Comparison of ENCODE assay signal across 8 cellular contexts in genomic region chr5:150001660-150002493, GRCh38. TPM values are rescaled to one million over a fixed set of nuclear protein-coding genes. Genes with fewer than 3 reads are reported as not detected.
A peak's percentile ranks its signal among the peaks of the same experiment; 100 is the strongest.
DNase-seq lines count a peak whose midpoint lies in the region; ATAC-seq, FAIRE-seq and TF ChIP-seq lines count a peak whose summit lies in the region.

No MANE protein-coding gene starts in this region.

- H3K4me2 ChIP-seq in OCI-LY7 (ENCODE audit: low read length) = peak overlapping the region; percentile 85
- peak overlapping the region; percentile 87 for H3K4me2 ChIP-seq in fibroblast of lung (ENCODE audit: extremely low read depth, insufficient read depth, low read length)

- H2AFZ ChIP-seq in OCI-LY7 (ENCODE audit: low read length) (no peak overlapping the region), fibroblast of lung (ENCODE audit: low read length) (no peak overlapping the region)

- H3K36me3 ChIP-seq in CD4-positive, alpha-beta memory T cell (ENCODE audit: insufficient read depth, low read length) = peaks cover 23% of the 10 kb centered on the region
- H3K36me3 ChIP-seq in OCI-LY7 (ENCODE audit: insufficient read depth, low read length) = peaks cover 44% of the 10 kb centered on the region
- H3K36me3 ChIP-seq in fibroblast of lung (ENCODE audit: control insufficient read depth, insufficient read depth, low read length) = peaks cover 6% of the 10 kb centered on the region
- no peaks in the 10 kb centered on the region for H3K36me3 ChIP-seq in testis (ENCODE audit: low read depth, missing control alignments)

- DNase-seq in CD4-positive, alpha-beta memory T cell = peak; percentile 62 to 73 (median 66)
- DNase-seq in GM19239 (ENCODE audit: insufficient read length, low spot score) = peak; percentile 59
- DNase-seq in OCI-LY7 (ENCODE audit: low spot score) = peak; percentile 88
- peak; percentile 44 for DNase-seq in activated T-cell treated with anti-CD3 and anti-CD28 coated beads for 48 hours (ENCODE audit: low read depth)
- DNase-seq in fibroblast of lung (ENCODE audit: low read depth in 2 of 2) = peak; percentile 70 to 78
- peak; percentile 31 for DNase-seq in neural crest cell (ENCODE audit: low read depth, low spot score)
- DNase-seq in testis = peak; percentile 48

- POLR2A ChIA-PET in CD4-positive, alpha-beta memory T cell (lab: Charles Lee; ENCODE audit: partially characterized antibody) = interaction anchor here (0.8 to 3.2 kb wide), 3 partner anchors 8 to 42 kb away, joined by 3 to 35 read pairs (median 4); partner anchors contain the start of gene SLC26A2
- POLR2A ChIA-PET in OCI-LY7 (lab: Charles Lee) = interaction anchor here (0.9 to 1.5 kb wide), 3 partner anchors 19 to 27 kb away, joined by 3 to 8 read pairs (median 3); no protein-coding TSS in a partner anchor

- H3K4me1 ChIP-seq in CD4-positive, alpha-beta memory T cell (ENCODE audit: insufficient read depth, low read length) = peaks cover 28% of the 10 kb centered on the region
- peaks cover 27% of the 10 kb centered on the region for H3K4me1 ChIP-seq in OCI-LY7 (ENCODE audit: insufficient read depth, low read length, poor library complexity, severe bottlenecking)
- peaks cover 8% of the 10 kb centered on the region for H3K4me1 ChIP-seq in fibroblast of lung (ENCODE audit: control insufficient read depth, extremely low read depth, insufficient read depth, low read length)
- H3K4me1 ChIP-seq in testis = peaks cover 26% of the 10 kb centered on the region

- TF ChIP-seq POLR2A in testis (IDR thresholded peaks at IDR 0.05) = no peak

- H3K79me2 ChIP-seq in OCI-LY7 (ENCODE audit: insufficient read depth, low read depth, low read length) (peaks cover 44% of the 10 kb centered on the region), fibroblast of lung (ENCODE audit: control insufficient read depth, insufficient read depth, low read length) (peaks cover 56% of the 10 kb centered on the region)

- H4K20me1 ChIP-seq in OCI-LY7 (ENCODE audit: insufficient read depth, low read length) (peaks cover 10% of the 10 kb centered on the region), fibroblast of lung (ENCODE audit: control insufficient read depth, extremely low read depth, insufficient read depth, low read length) (no peaks in the 10 kb centered on the region)

- TF ChIP-seq CTCF in OCI-LY7 (conservative IDR thresholded peaks at IDR 0.05; ENCODE audit: low read length) = peak; percentile 73
- peak; percentile 74 to 84 for TF ChIP-seq CTCF in fibroblast of lung (conservative IDR thresholded peaks at IDR 0.05 in 1 of 2, IDR thresholded peaks at IDR 0.05 in 1 of 2; ENCODE audit: low read depth in 1 of 2, low read length in 2 of 2)
- peak; percentile 66 for TF ChIP-seq CTCF in neural crest cell (conservative IDR thresholded peaks at IDR 0.05)
- TF ChIP-seq CTCF in testis (IDR thresholded peaks at IDR 0.05) = peak; percentile 55 to 69 (median 64)

- peaks cover 17 to 32% of the 10 kb centered on the region in 2 donors for H3K36me3 Mint-ChIP-seq in CD4-positive, alpha-beta memory T cell
- no peaks in the 10 kb centered on the region for H3K36me3 Mint-ChIP-seq in neural crest cell (ENCODE audit: low read depth)

- H3K4me1 Mint-ChIP-seq in CD4-positive, alpha-beta memory T cell = peaks cover 35 to 53% (median 46%) of the 10 kb centered on the region in 4 donors
- peaks cover 30% of the 10 kb centered on the region for H3K4me1 Mint-ChIP-seq in neural crest cell

- no peaks in the 10 kb centered on the region for H3K9me2 ChIP-seq in OCI-LY7 (ENCODE audit: insufficient read depth, low read length)

- FAIRE-seq in GM19239 (lab: Jason Lieb, UNC) = peak; percentile 78

- H3K27me3 ChIP-seq in CD4-positive, alpha-beta memory T cell (ENCODE audit: insufficient read depth, low read length) = no peaks in the 10 kb centered on the region
- H3K27me3 ChIP-seq in fibroblast of lung (ENCODE audit: control insufficient read depth, insufficient read depth, low read length) (no peaks in the 10 kb centered on the region), testis (no peaks in the 10 kb centered on the region)

- no peak overlapping the region for H3K9ac ChIP-seq in fibroblast of lung (ENCODE audit: insufficient read depth, low read length)

- intact Hi-C loops in CD4-positive, alpha-beta memory T cell (cut with micrococcal nuclease) = loop anchor here (1.0 to 10.0 kb wide), 3 partner anchors 12 to 647 kb away; partner anchors contain the start of genes CSNK1A1 and PCYOX1L
- intact Hi-C loops in OCI-LY7 (cut with micrococcal nuclease; ENCODE audit: unreplicated experiment) (loop anchor here (2.0 to 5.0 kb wide), 4 partner anchors 41 to 657 kb away; partner anchors contain the start of genes CSNK1A1, GRPEL2, PPARGC1B and SLC26A2), testis (cut with DNase I; ENCODE audit: low total_unique reads) (no loop called here)

- TSS peak; percentile 67 for BruUV-seq in OCI-LY7 (replicated peaks; lab: Mats Ljungman, UMichigan)

- peak overlapping the region; percentile 94 to 99 (median 97) for H3K4me3 Mint-ChIP-seq in CD4-positive, alpha-beta memory T cell
- H3K4me3 Mint-ChIP-seq in neural crest cell = peak overlapping the region; percentile 95

- WGBS in testis, 2 donors = 13 to 15% methylated on average over 9 of the region's 9 CpGs

- peak overlapping the region; percentile 85 to 86 for H3K4me3 ChIP-seq in CD4-positive, alpha-beta memory T cell (ENCODE audit: low read length in 2 of 2)
- H3K4me3 ChIP-seq in OCI-LY7 (ENCODE audit: low read depth, low read length, poor library complexity, severe bottlenecking) (peak overlapping the region; percentile 83), fibroblast of lung (replicated peaks in 1 of 4; ENCODE audit: control extremely low read depth in 1 of 4, insufficient read depth in 1 of 4, low read depth in 3 of 4, low read length in 4 of 4) (peak overlapping the region; percentile 84 to 99 (median 95)), testis (peak overlapping the region; percentile 92 to 97)

- H3K27ac ChIP-seq in CD4-positive, alpha-beta memory T cell (ENCODE audit: low read depth, low read length) = peak overlapping the region; percentile 80
- H3K27ac ChIP-seq in OCI-LY7 (ENCODE audit: low read depth, low read length, poor library complexity, severe bottlenecking) (peak overlapping the region; percentile 66), fibroblast of lung (ENCODE audit: insufficient read depth, low read length) (peak overlapping the region; percentile 97), testis (peak overlapping the region in 1 of 2 donors; percentile 93)

- peak overlapping the region; percentile 81 to 99 (median 97) for H3K27ac Mint-ChIP-seq in CD4-positive, alpha-beta memory T cell
- H3K27ac Mint-ChIP-seq in neural crest cell (ENCODE audit: unreplicated experiment) = no peak overlapping the region

- CTCF ChIA-PET in CD4-positive, alpha-beta memory T cell (lab: Charles Lee; ENCODE audit: partially characterized antibody) = interaction anchor here (1.2 to 3.2 kb wide), 4 partner anchors 8 to 42 kb away, joined by 3 to 16 read pairs (median 4); no protein-coding TSS in a partner anchor
- CTCF ChIA-PET in OCI-LY7 (lab: Charles Lee; ENCODE audit: unreplicated experiment) = no interaction called here

- H3K9me3 ChIP-seq in CD4-positive, alpha-beta memory T cell (ENCODE audit: control insufficient read depth in 1 of 2, low read length in 2 of 2) = no peaks in the 10 kb centered on the region
- H3K9me3 ChIP-seq in OCI-LY7 (ENCODE audit: low read length) = no peaks in the 10 kb centered on the region
- no peaks in the 10 kb centered on the region for H3K9me3 ChIP-seq in fibroblast of lung (ENCODE audit: control insufficient read depth, insufficient read depth, low read depth, low read length)
- no peaks in the 10 kb centered on the region for H3K9me3 ChIP-seq in testis

- peak; percentile 50 for ATAC-seq in HG03439 (IDR thresholded peaks at IDR 0.05; ENCODE audit: unreplicated experiment)

- H3K9me3 Mint-ChIP-seq in CD4-positive, alpha-beta memory T cell = no peaks in the 10 kb centered on the region
- no peaks in the 10 kb centered on the region for H3K9me3 Mint-ChIP-seq in neural crest cell

- no peaks in the 10 kb centered on the region for H3K27me3 Mint-ChIP-seq in CD4-positive, alpha-beta memory T cell
- no peaks in the 10 kb centered on the region for H3K27me3 Mint-ChIP-seq in neural crest cell (ENCODE audit: low read depth)

RNA-seq across cellular contexts. Expression of gene HMGXB3, which starts 1.3 kb away (rescaled TPM):
- total RNA-seq in CD4-positive, alpha-beta memory T cell = 10 to 100 TPM; 35.3 to 35.4 TPM
- polyA plus RNA-seq in CD4-positive, alpha-beta memory T cell = 10 to 100 TPM in 1 of 2 donors, 1 to 10 TPM in 1; 8.5 to 14.6 TPM
- 35.1 and 40.4 TPM in 2 replicates for total RNA-seq in OCI-LY7 (2014; rRNA removed; shearing (Covaris generic))
- 40.2 and 44.0 TPM in 2 replicates for total RNA-seq in OCI-LY7 (2022)
- total RNA-seq in fibroblast of lung = 25.9 and 29.9 TPM in 2 replicates
- 31.5 and 35.3 TPM in 2 replicates for polyA plus RNA-seq in fibroblast of lung
- 20.1 and 20.6 TPM in 2 replicates for polyA plus RNA-seq in fibroblast of lung (2012)
- polyA minus RNA-seq in fibroblast of lung (ENCODE audit: low replicate concordance) = 56.7 and 74.4 TPM in 2 replicates
- 40.4 and 44.4 TPM in 2 replicates for total RNA-seq in neural crest cell
- total RNA-seq in testis = 10 to 100 TPM; 63.6 to 72.5 TPM
- polyA plus RNA-seq in testis (ENCODE audit: insufficient read depth, low read depth, low replicate concordance) = 33.5 TPM

RNA-seq across cellular contexts. Expression of gene TIGD6, which starts 1.4 kb away (rescaled TPM):
- total RNA-seq in CD4-positive, alpha-beta memory T cell = 1 to 10 TPM; 5.8 to 6.8 TPM
- 1 to 10 TPM; 1.3 TPM for polyA plus RNA-seq in CD4-positive, alpha-beta memory T cell
- 3.4 and 5.4 TPM in 2 replicates for total RNA-seq in OCI-LY7 (2014; rRNA removed; shearing (Covaris generic))
- total RNA-seq in OCI-LY7 (2022) (4.6 and 6.5 TPM in 2 replicates), fibroblast of lung (8.7 and 10.4 TPM in 2 replicates), neural crest cell (5.1 and 5.9 TPM in 2 replicates), testis (1 to 10 TPM; 7.8 to 9.7 TPM)
- polyA plus RNA-seq in fibroblast of lung (5.7 and 6.9 TPM in 2 replicates), testis (ENCODE audit: insufficient read depth, low read depth, low replicate concordance) (11.2 TPM)
- 6.1 and 6.2 TPM in 2 replicates for polyA plus RNA-seq in fibroblast of lung (2012)
- 2.7 and 4.8 TPM in 2 replicates for polyA minus RNA-seq in fibroblast of lung (ENCODE audit: low replicate concordance)

RNA-seq across cellular contexts. Expression of gene SLC26A2, which starts 41.3 kb away (rescaled TPM):
- total RNA-seq in CD4-positive, alpha-beta memory T cell = 10 to 100 TPM; 14.2 to 14.3 TPM
- polyA plus RNA-seq in CD4-positive, alpha-beta memory T cell = 1 to 10 TPM; 1.4 to 4.0 TPM
- 1.2 and 2.1 TPM in 2 replicates for total RNA-seq in OCI-LY7 (2014; rRNA removed; shearing (Covaris generic))
- total RNA-seq in OCI-LY7 (2022) = 2.8 and 3.5 TPM in 2 replicates
- total RNA-seq in fibroblast of lung = 11.6 and 15.7 TPM in 2 replicates
- 7.7 and 10.3 TPM in 2 replicates for polyA plus RNA-seq in fibroblast of lung
- polyA plus RNA-seq in fibroblast of lung (2012) = 4.8 and 6.7 TPM in 2 replicates
- polyA minus RNA-seq in fibroblast of lung (ENCODE audit: low replicate concordance) = 9.2 and 17.6 TPM in 2 replicates
- total RNA-seq in neural crest cell = 14.2 and 14.3 TPM in 2 replicates
- total RNA-seq in testis = 10 to 100 TPM; 13.5 to 16.3 TPM
- 7.4 TPM for polyA plus RNA-seq in testis (ENCODE audit: insufficient read depth, low read depth, low replicate concordance)

RNA-seq across cellular contexts. Expression of gene PDE6A, which starts 57.3 kb away (rescaled TPM):
- not detected for total RNA-seq in CD4-positive, alpha-beta memory T cell
- polyA plus RNA-seq in CD4-positive, alpha-beta memory T cell = not detected
- total RNA-seq in OCI-LY7 (2014; rRNA removed; shearing (Covaris generic)) = not detected in 2 replicates
- total RNA-seq in OCI-LY7 (2022) (not detected in 2 replicates), fibroblast of lung (under 0.01 TPM in 2 replicates), neural crest cell (not detected in 2 replicates), testis (1 to 10 TPM; 3.2 to 4.6 TPM)
- polyA plus RNA-seq in fibroblast of lung (0.02 TPM in 1 of 2 replicates, not detected in the other), testis (ENCODE audit: insufficient read depth, low read depth, low replicate concordance) (2.9 TPM)
- polyA plus RNA-seq in fibroblast of lung (2012) = not detected in 2 replicates
- polyA minus RNA-seq in fibroblast of lung (ENCODE audit: low replicate concordance) = not detected in 2 replicates

Comparison
In these comparisons a context has a peak if more than half of its experiments do, and no peak if none do; other contexts are left out.
1. DNase-seq: peak in every context shown above with its lines; median percentile 88 in OCI-LY7; 74 in fibroblast of lung; 66 in CD4-positive, alpha-beta memory T cell; 59 in GM19239; 48 in testis; 44 in activated T-cell treated with anti-CD3 and anti-CD28 coated beads for 48 hours; 31 in neural crest cell.